2 cellular contexts compared by ENCODE assay signal in the genomic region with DNA sequence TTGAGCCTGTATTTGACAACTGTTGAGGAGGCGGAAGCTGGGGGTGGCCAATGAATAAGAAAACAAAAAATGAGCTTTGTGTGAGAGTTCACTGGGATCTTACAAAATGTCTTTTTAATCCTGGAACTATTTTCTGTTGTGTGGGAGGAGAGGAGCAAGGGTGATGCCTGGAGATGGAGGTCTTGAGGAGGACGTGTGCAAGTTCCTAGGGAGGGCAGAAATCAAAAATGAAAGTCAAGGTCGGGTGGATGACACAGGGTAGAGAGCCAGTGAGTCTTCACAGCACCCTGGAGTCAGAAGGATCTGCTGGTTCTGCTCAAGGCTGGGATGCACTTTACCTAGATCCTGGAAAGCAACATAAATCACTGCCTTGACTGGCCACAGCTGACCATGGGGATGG.
TF ChIP-seq lines count a peak whose summit lies in the region.

No MANE protein-coding gene starts in this region.

TF ChIP-seq in SK-N-SH, 30 proteins besides CTCF, POLR2A, EP300 and RAD21 (continued from another document):
- TF ChIP-seq FOXJ3 (CRISPR knock-in tag; IDR thresholded peaks at IDR 0.05), result no peak
- no peak for TF ChIP-seq SMC3 (IDR thresholded peaks at IDR 0.05; ENCODE audit: low read depth, low read length)
- TF ChIP-seq POLR2AphosphoS5 (IDR thresholded peaks at IDR 0.05; ENCODE audit: low read depth, low read length), result no peak
- TF ChIP-seq TCF12 (IDR thresholded peaks at IDR 0.05), result no peak
- TF ChIP-seq GATA2 (CRISPR knock-in tag; IDR thresholded peaks at IDR 0.05), result no peak

TF ChIP-seq in SK-N-SH treated with all-trans-retinoic acid at 6 μM for 48 hours, 23 proteins besides CTCF, POLR2A, EP300 and RAD21 (continued from another document):
- TF ChIP-seq, protein P1, sequence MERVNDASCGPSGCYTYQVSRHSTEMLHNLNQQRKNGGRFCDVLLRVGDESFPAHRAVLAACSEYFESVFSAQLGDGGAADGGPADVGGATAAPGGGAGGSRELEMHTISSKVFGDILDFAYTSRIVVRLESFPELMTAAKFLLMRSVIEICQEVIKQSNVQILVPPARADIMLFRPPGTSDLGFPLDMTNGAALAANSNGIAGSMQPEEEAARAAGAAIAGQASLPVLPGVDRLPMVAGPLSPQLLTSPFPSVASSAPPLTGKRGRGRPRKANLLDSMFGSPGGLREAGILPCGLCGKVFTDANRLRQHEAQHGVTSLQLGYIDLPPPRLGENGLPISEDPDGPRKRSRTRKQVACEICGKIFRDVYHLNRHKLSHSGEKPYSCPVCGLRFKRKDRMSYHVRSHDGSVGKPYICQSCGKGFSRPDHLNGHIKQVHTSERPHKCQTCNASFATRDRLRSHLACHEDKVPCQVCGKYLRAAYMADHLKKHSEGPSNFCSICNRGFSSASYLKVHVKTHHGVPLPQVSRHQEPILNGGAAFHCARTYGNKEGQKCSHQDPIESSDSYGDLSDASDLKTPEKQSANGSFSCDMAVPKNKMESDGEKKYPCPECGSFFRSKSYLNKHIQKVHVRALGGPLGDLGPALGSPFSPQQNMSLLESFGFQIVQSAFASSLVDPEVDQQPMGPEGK (CRISPR knock-in tag; IDR thresholded peaks at IDR 0.05; ENCODE audit: borderline replicate concordance), result no peak
TF ChIP-seq in SK-N-SH treated with all-trans-retinoic acid at 6 μM for 48 hours: peak in this region for 0.
